Comparison of ENCODE assay signal across 11 cellular contexts in genomic region chr2:65485839-65486238, GRCh38.
"Had no signal": no experiment of that assay in that cellular context is flagged by ENCODE, and none has a peak within 500 bp of the region (broad histone marks: within the 10 kb centered on the region; RNA-seq: fewer than 3 reads in every experiment).

No MANE protein-coding gene starts in this region.

- DNase-seq: GM23248, GOT3, H7, H9, HCEC 1CT, HFFc6 had no signal

- H3K27ac ChIP-seq: GM23248 had no signal

- H3K4me2 ChIP-seq: GM23338 had no signal

- H3K9me3 ChIP-seq: HAP-1 had no signal

- H3K27ac Mint-ChIP-seq: GM23338, H9, HFFc6 had no signal

- H2AFZ ChIP-seq: GM23248, GM23338 had no signal

- ATAC-seq: GM23338, HCT116 had no signal

- H3K4me3 ChIP-seq: GM23248, GM23338, HAP-1 had no signal

- H3K36me3 ChIP-seq: HAP-1 had no signal

- H3K9ac ChIP-seq: GM23248 had no signal

- FAIRE-seq: H1, H54 had no signal

- H3K4me3 Mint-ChIP-seq: GM23338, H9, HFFc6 had no signal

- H3K4me1 ChIP-seq: HAP-1 had no signal
